In genomic region chr3:147662705-147663104, GRCh38 we compare ENCODE assay signal across 6 cellular contexts.
"Had no signal": no experiment of that assay in that cellular context is flagged by ENCODE, and none has a peak within 500 bp of the region (broad histone marks: within the 10 kb centered on the region; RNA-seq: fewer than 3 reads in every experiment).

No MANE protein-coding gene starts in this region.

- H3K4me1 Mint-ChIP-seq: IgD-negative memory B cell had no signal

- H3K36me3 Mint-ChIP-seq: IgD-negative memory B cell had no signal

- H3K4me3 ChIP-seq: K562 had no signal

- DNase-seq: IMR-90, KBM-7 had no signal

- H3K27me3 Mint-ChIP-seq: IgD-negative memory B cell had no signal

- H3K4me3 Mint-ChIP-seq: IgD-negative memory B cell had no signal

- ATAC-seq: HepG2, K562 had no signal

- H3K27ac Mint-ChIP-seq: IgD-negative memory B cell had no signal

- H3K27ac ChIP-seq: HL-60 had no signal
